In the genomic region with DNA sequence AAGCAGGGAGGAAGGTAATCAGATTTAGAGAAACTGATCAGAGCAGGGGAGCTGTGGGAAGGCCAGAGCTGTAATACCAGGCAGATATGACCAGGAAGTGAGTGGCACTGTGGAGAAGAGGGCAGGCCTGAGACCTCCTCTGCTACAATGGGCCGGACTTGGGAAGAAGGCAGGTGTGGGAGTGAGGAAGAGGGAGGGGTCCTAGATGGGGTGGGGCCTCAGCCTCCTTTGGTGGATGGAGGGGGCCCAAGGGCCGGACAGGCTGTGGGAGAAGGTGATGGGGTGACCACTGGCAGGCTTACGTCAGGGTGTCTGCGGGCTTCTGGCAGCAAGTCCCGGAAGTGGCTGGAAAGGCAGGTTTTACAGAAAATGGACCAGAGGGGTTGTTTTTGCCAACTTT, we compare ENCODE assay signal across 27 cellular contexts. TPM values are rescaled to one million over a fixed set of nuclear protein-coding genes. Genes with fewer than 3 reads are reported as not detected.
"Had no signal": no experiment of that assay in that cellular context is flagged by ENCODE, and none has a peak within 500 bp of the region (broad histone marks: within the 10 kb centered on the region; RNA-seq: fewer than 3 reads in every experiment).

No MANE protein-coding gene starts in this region.

- DNase-seq: activated CD4-positive, alpha-beta T cell treated with anti-CD3 and anti-CD28 coated beads for 1 hour; activated CD4-positive, alpha-beta T cell treated with anti-CD3 and anti-CD28 coated beads, Interleukin-2, amount 50 U/mL, for 1 hour; activated CD8-positive, alpha-beta T cell treated with anti-CD3 and anti-CD28 coated beads, Interleukin-2, amount 10 ng/mL, durations not matched to agents 7 days and 5 days; activated naive CD4-positive, alpha-beta T cell; activated T-cell treated with anti-CD3 and anti-CD28 coated beads, Interleukin-2, amount 50 U/mL, for 4 hours; adrenal gland; cortex of kidney; kidney; naive thymus-derived CD4-positive, alpha-beta T cell; ovary; stimulated activated CD4-positive, alpha-beta T cell treated with anti-CD3 and anti-CD28 coated beads, Interleukin-2, amount 100 ng/mL, for 24 hours; T-cell; transverse colon had no signal

- H3K27ac Mint-ChIP-seq: activated CD8-positive, alpha-beta T cell treated with anti-CD3 and anti-CD28 coated beads, Interleukin-2, amount 10 ng/mL, durations not matched to agents 7 days and 5 days; activated naive CD8-positive, alpha-beta T cell; activated T-helper 2 cell treated with anti-CD3 and anti-CD28 coated beads, Interferon-gamma antibody, Interleukin-2, Interleukin-4, amounts not matched to agents 10 μg/mL and 5 μg/mL and 100 μg/mL, durations not matched to agents 14 hours and 24 hours and 36 hours; naive thymus-derived CD4-positive, alpha-beta T cell; stimulated activated effector memory CD8-positive, alpha-beta T cell treated with anti-CD3 and anti-CD28 coated beads, Interleukin-12 subunit alpha, Interleukin-12 subunit beta, amount 100 ng/mL, for 72 hours; T-cell had no signal

- H3K36me3 ChIP-seq: adrenal gland, ovary, stomach, suprapubic skin, transverse colon, vagina had no signal

- H3K4me3 ChIP-seq: adrenal gland, lung, ovary, stomach, suprapubic skin, transverse colon, vagina had no signal

- H3K9me3 Mint-ChIP-seq: activated T-cell treated with anti-CD3 and anti-CD28 coated beads, Interleukin-2, amount 50 U/mL, for 4 hours; activated T-helper 2 cell treated with anti-CD3 and anti-CD28 coated beads, Interferon-gamma antibody, Interleukin-2, Interleukin-4, amounts not matched to agents 10 μg/mL and 5 μg/mL and 100 μg/mL, durations not matched to agents 14 hours and 24 hours and 36 hours; naive thymus-derived CD4-positive, alpha-beta T cell; neural crest cell; stimulated activated effector memory CD8-positive, alpha-beta T cell treated with anti-CD3 and anti-CD28 coated beads, Interleukin-12 subunit alpha, Interleukin-12 subunit beta, amount 100 ng/mL, for 72 hours; T-cell had no signal

- H3K4me3 Mint-ChIP-seq: activated CD8-positive, alpha-beta T cell treated with anti-CD3 and anti-CD28 coated beads, Interleukin-2, amount 10 ng/mL, durations not matched to agents 7 days and 5 days; activated naive CD8-positive, alpha-beta T cell; activated T-cell treated with anti-CD3 and anti-CD28 coated beads, Interleukin-2, amount 50 U/mL, for 4 hours; naive thymus-derived CD4-positive, alpha-beta T cell; neural crest cell; stimulated activated effector memory CD8-positive, alpha-beta T cell treated with anti-CD3 and anti-CD28 coated beads, Interleukin-12 subunit alpha, Interleukin-12 subunit beta, amount 100 ng/mL, for 72 hours; T-cell had no signal

- H3K27me3 ChIP-seq: ovary had no signal

- H3K9me3 ChIP-seq: adrenal gland, ovary, stomach, suprapubic skin, transverse colon, vagina had no signal

- H3K27ac ChIP-seq: adrenal gland, epithelial cell of prostate, ovary, stomach, suprapubic skin, transverse colon, vagina had no signal

- ATAC-seq: activated CD8-positive, alpha-beta T cell treated with anti-CD3 and anti-CD28 coated beads, Interleukin-2, amount 10 ng/mL, durations not matched to agents 7 days and 5 days; activated T-cell treated with anti-CD3 and anti-CD28 coated beads, Interleukin-2, amount 50 U/mL, for 4 hours; left lobe of liver; naive thymus-derived CD4-positive, alpha-beta T cell; stimulated activated effector memory CD8-positive, alpha-beta T cell treated with anti-CD3 and anti-CD28 coated beads, Interleukin-12 subunit alpha, Interleukin-12 subunit beta, amount 100 ng/mL, for 72 hours had no signal

- H3K36me3 Mint-ChIP-seq: activated naive CD8-positive, alpha-beta T cell; naive thymus-derived CD4-positive, alpha-beta T cell; stimulated activated effector memory CD8-positive, alpha-beta T cell treated with anti-CD3 and anti-CD28 coated beads, Interleukin-12 subunit alpha, Interleukin-12 subunit beta, amount 100 ng/mL, for 72 hours; T-cell had no signal

RNA-seq across cellular contexts. Expression of gene HPCA, which starts 5.0 kb away (rescaled TPM):
- total RNA-seq: activated CD8-positive, alpha-beta T cell treated with anti-CD3 and anti-CD28 coated beads, Interleukin-2, amount 10 ng/mL, durations not matched to agents 7 days and 5 days; activated T-cell treated with anti-CD3 and anti-CD28 coated beads, Interleukin-2, amount 50 U/mL, for 4 hours; left lobe of liver; mesenteric fat pad; pulmonary artery endothelial cell; right cardiac atrium; skeletal muscle tissue; suprapubic skin; vagina had no signal
- polyA plus RNA-seq: naive thymus-derived CD4-positive, alpha-beta T cell had no signal

RNA-seq across cellular contexts. Expression of gene FNDC5, which starts 10.6 kb away (rescaled TPM):
- total RNA-seq: activated CD8-positive, alpha-beta T cell treated with anti-CD3 and anti-CD28 coated beads, Interleukin-2, amount 10 ng/mL, durations not matched to agents 7 days and 5 days; activated T-cell treated with anti-CD3 and anti-CD28 coated beads, Interleukin-2, amount 50 U/mL, for 4 hours; activated T-helper 2 cell treated with anti-CD3 and anti-CD28 coated beads, Interferon-gamma antibody, Interleukin-2, Interleukin-4, amounts not matched to agents 10 μg/mL and 5 μg/mL and 100 μg/mL, durations not matched to agents 14 hours and 24 hours and 36 hours; naive thymus-derived CD4-positive, alpha-beta T cell; T-cell had no signal

RNA-seq across cellular contexts. Expression of gene TMEM54, which starts 19.9 kb away (rescaled TPM):
- total RNA-seq: activated CD8-positive, alpha-beta T cell treated with anti-CD3 and anti-CD28 coated beads, Interleukin-2, amount 10 ng/mL, durations not matched to agents 7 days and 5 days; naive thymus-derived CD4-positive, alpha-beta T cell had no signal
- polyA plus RNA-seq: naive thymus-derived CD4-positive, alpha-beta T cell had no signal
